8 cellular contexts compared by ENCODE assay signal in the genomic region with DNA sequence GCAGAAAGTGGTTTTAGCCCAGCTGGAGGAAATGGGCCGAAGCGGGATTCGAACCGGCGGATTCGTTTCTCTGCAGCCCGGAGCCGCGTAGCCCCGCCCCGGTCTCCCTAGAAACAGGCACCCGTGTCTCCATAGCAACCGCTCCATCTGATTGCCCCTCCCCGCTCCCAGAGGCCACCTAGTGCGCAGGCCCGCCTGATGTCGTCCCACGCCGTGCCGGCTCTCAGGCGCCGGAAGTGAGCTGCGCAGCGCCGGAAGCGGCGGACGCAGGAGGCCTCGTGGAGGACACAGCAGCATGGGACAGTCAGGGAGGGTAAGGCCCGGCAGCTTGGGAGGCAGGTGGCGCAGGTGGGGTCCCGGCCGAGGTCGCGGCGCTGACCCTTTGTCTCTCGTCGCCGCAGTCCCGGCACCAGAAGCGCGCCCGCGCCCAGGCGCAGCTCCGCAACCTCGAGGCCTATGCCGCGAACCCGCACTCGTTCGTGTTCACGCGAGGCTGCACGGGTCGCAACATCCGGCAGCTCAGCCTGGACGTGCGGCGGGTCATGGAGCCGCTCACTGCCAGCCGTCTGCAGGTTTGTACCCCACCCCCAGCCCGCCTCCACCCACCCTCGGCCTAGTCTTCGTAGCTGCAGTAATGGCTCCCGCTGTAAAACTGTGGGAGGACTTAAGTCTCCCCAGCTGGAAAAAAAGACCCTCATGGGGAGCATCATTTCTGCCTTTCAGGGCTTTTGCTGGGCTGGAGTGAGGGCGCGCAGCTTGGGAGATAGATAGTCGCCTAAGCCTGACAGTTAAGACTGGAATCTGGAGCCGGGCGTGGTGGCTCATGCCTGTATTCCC. TPM values are rescaled to one million over a fixed set of nuclear protein-coding genes. Genes with fewer than 3 reads are reported as not detected.
A peak's percentile ranks its signal among the peaks of the same experiment; 100 is the strongest.
DNase-seq lines count a peak whose midpoint lies in the region; ATAC-seq and TF ChIP-seq lines count a peak whose summit lies in the region.

A gene with protein sequence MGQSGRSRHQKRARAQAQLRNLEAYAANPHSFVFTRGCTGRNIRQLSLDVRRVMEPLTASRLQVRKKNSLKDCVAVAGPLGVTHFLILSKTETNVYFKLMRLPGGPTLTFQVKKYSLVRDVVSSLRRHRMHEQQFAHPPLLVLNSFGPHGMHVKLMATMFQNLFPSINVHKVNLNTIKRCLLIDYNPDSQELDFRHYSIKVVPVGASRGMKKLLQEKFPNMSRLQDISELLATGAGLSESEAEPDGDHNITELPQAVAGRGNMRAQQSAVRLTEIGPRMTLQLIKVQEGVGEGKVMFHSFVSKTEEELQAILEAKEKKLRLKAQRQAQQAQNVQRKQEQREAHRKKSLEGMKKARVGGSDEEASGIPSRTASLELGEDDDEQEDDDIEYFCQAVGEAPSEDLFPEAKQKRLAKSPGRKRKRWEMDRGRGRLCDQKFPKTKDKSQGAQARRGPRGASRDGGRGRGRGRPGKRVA (plus strand): TSS at position 263 of the 837 bp plus-strand sequence. CDS start 33 bp downstream, at position 296.

- ATAC-seq in GM19351 (IDR thresholded peaks at IDR 0.05; ENCODE audit: unreplicated experiment) (peak; percentile 48), HG03521 (IDR thresholded peaks at IDR 0.05; ENCODE audit: unreplicated experiment) (peak; percentile 53)

- H3K27me3 Mint-ChIP-seq in activated CD4-positive, alpha-beta T cell treated with anti-CD3 and anti-CD28 coated beads, Interleukin-2, amount 10 ng/mL, durations not matched to agents 7 days and 5 days: no peaks in the 10 kb centered on the region

- no peak for TF ChIP-seq CTCF in BJ (IDR thresholded peaks at IDR 0.05; ENCODE audit: insufficient read depth, low read depth, low read length)
- TF ChIP-seq CTCF in coronary artery (IDR thresholded peaks at IDR 0.05): no peak

- H3K4me3 ChIP-seq in BJ (ENCODE audit: low read depth, low read length) (peak within 1 kb of the TSS; percentile 95), coronary artery (peak within 1 kb of the TSS; percentile 81)

- CTCF ChIA-PET in BJ (lab: Yijun Ruan, JAX): interaction anchor here (0.8 to 3.1 kb wide), 4 partner anchors 9 to 285 kb away, joined by 3 to 18 read pairs (median 4); no protein-coding TSS in a partner anchor
- CTCF ChIA-PET in activated CD4-positive, alpha-beta T cell treated with anti-CD3 and anti-CD28 coated beads, Interleukin-2, amount 10 ng/mL, durations not matched to agents 7 days and 5 days (lab: Charles Lee): interaction anchor here (1.0 to 2.5 kb wide), 5 partner anchors 10 to 23 kb away, joined by 3 to 13 read pairs (median 5); a partner anchor contains a TSS

- DNase-seq in BJ (ENCODE audit: low read depth): peak; percentile 74
- peak; percentile 94 for DNase-seq in NCI-H748 (lab: John Stamatoyannopoulos, UW; ENCODE audit: unreplicated experiment)
- DNase-seq in activated CD4-positive, alpha-beta T cell treated with anti-CD3 and anti-CD28 coated beads, Interleukin-2, amount 10 ng/mL, durations not matched to agents 7 days and 5 days: peak; percentile 99
- DNase-seq in coronary artery (ENCODE audit: low spot score): peak; percentile 97
- peak; percentile 99 for DNase-seq in left kidney (ENCODE audit: low read depth, low spot score)
- DNase-seq in stimulated activated CD4-positive, alpha-beta T cell treated with anti-CD3 and anti-CD28 coated beads, Interleukin-1b, Interleukin-23, amount 100 ng/mL, for 48 hours: peak; percentile 99

- H3K27me3 ChIP-seq in BJ (ENCODE audit: control insufficient read depth, insufficient read depth, low read length): no peaks in the 10 kb centered on the region

- peak within 1 kb of the TSS; percentile 83 for H3K4me3 Mint-ChIP-seq in activated CD4-positive, alpha-beta T cell treated with anti-CD3 and anti-CD28 coated beads, Interleukin-2, amount 10 ng/mL, durations not matched to agents 7 days and 5 days

- H3K27ac ChIP-seq in coronary artery: peak within 1 kb of the TSS in 1 of 2 donors; percentile 71

- peaks cover 28% of the 10 kb centered on the region for H3K36me3 ChIP-seq in BJ (ENCODE audit: control insufficient read depth, insufficient read depth, low read length)

- H3K36me3 Mint-ChIP-seq in activated CD4-positive, alpha-beta T cell treated with anti-CD3 and anti-CD28 coated beads, Interleukin-2, amount 10 ng/mL, durations not matched to agents 7 days and 5 days (ENCODE audit: low read depth): peaks cover 36% of the 10 kb centered on the region

- peak within 1 kb of the TSS; percentile 95 for H3K27ac Mint-ChIP-seq in activated CD4-positive, alpha-beta T cell treated with anti-CD3 and anti-CD28 coated beads, Interleukin-2, amount 10 ng/mL, durations not matched to agents 7 days and 5 days

- POLR2A ChIA-PET in BJ (lab: Charles Lee): interaction anchor here (0.6 kb wide), 2 partner anchors 98 to 265 kb away, joined by 3 to 4 read pairs; no protein-coding TSS in a partner anchor
- POLR2A ChIA-PET in activated CD4-positive, alpha-beta T cell treated with anti-CD3 and anti-CD28 coated beads, Interleukin-2, amount 10 ng/mL, durations not matched to agents 7 days and 5 days (lab: Charles Lee): interaction anchor here (1.4 kb wide), 1 partner anchor 10 kb away, joined by 6 read pairs; no protein-coding TSS in a partner anchor

- H3K9me3 Mint-ChIP-seq in activated CD4-positive, alpha-beta T cell treated with anti-CD3 and anti-CD28 coated beads, Interleukin-2, amount 10 ng/mL, durations not matched to agents 7 days and 5 days: no peaks in the 10 kb centered on the region

- H3K4me1 Mint-ChIP-seq in activated CD4-positive, alpha-beta T cell treated with anti-CD3 and anti-CD28 coated beads, Interleukin-2, amount 10 ng/mL, durations not matched to agents 7 days and 5 days: peaks cover 67% of the 10 kb centered on the region

RNA-seq across cellular contexts. Expression of the gene that starts here (rescaled TPM):
- 16.9 and 18.1 TPM in 2 replicates for polyA plus RNA-seq in BJ (2011; rRNA removed)
- 41.8 and 72.4 TPM in 2 replicates for polyA minus RNA-seq in BJ (2011; rRNA and poly(A)+ RNA removed)
- total RNA-seq in activated CD4-positive, alpha-beta T cell treated with anti-CD3 and anti-CD28 coated beads, Interleukin-2, amount 10 ng/mL, durations not matched to agents 7 days and 5 days: 10 to 100 TPM; 77.8 to 77.9 TPM
